ENCODE assay signal across 9 cellular contexts in genomic region chr20:50194831-50195523, GRCh38. TPM values are rescaled to one million over a fixed set of nuclear protein-coding genes. Genes with fewer than 3 reads are reported as not detected.
DNase-seq lines count a peak whose midpoint lies in the region; ATAC-seq and TF ChIP-seq lines count a peak whose summit lies in the region.
"Had no signal": no experiment of that assay in that cellular context is flagged by ENCODE, and none has a peak within 500 bp of the region (broad histone marks: within the 10 kb centered on the region; RNA-seq: fewer than 3 reads in every experiment).

No MANE protein-coding gene starts in this region.

- TF ChIP-seq EP300 in sigmoid colon (IDR thresholded peaks at IDR 0.05): no peak

- H3K27ac ChIP-seq in RWPE2 (ENCODE audit: poor library complexity, severe bottlenecking) (peak overlapping the region; percentile 87), esophagus (ENCODE audit: low read depth in 2 of 2, low read length in 1 of 2) (peak overlapping the region; percentile 62 to 80), sigmoid colon (peak overlapping the region; percentile 93 to 100 (median 98))

- 81 to 82% methylated on average over 8 of the region's 8 CpGs for WGBS in esophagus, 2 donors
- WGBS in sigmoid colon, 2 donors: 78 to 84% methylated on average over 8 of the region's 8 CpGs

- DNase-seq in ELR (ENCODE audit: low read depth) (peak; percentile 26), RWPE2 (ENCODE audit: low spot score) (peak; percentile 77), sigmoid colon (peak; percentile 80), H4 (ENCODE audit: low spot score) (no peak), cerebellar cortex (ENCODE audit: low spot score) (no peak)
- DNase-seq in stimulated activated CD4-positive, alpha-beta T cell treated with anti-CD3 and anti-CD28 coated beads, Interleukin-12 subunit alpha, Interleukin-12 subunit beta, amount 100 ng/mL, for 4 hours: no peak
- DNase-seq: activated effector memory CD4-positive, alpha-beta T cell treated with anti-CD3 and anti-CD28 coated beads, Interleukin-2, amount 50 U/mL, for 16 hours had no signal

- H3K9me3 ChIP-seq in RWPE2 (ENCODE audit: severe bottlenecking) (no peaks in the 10 kb centered on the region), esophagus (ENCODE audit: control insufficient read depth in 2 of 2, insufficient read depth in 1 of 2, low read depth in 1 of 2, low read length in 1 of 2) (no peaks in the 10 kb centered on the region), sigmoid colon (peaks cover 0 to 4% (median 0%) of the 10 kb centered on the region in 4 donors)

- TF ChIP-seq CTCF in RWPE2 (IDR thresholded peaks at IDR 0.05; ENCODE audit: poor library complexity, severe bottlenecking) (no peak), sigmoid colon (IDR thresholded peaks at IDR 0.05) (no peak)

- TF ChIP-seq POLR2A in sigmoid colon (IDR thresholded peaks at IDR 0.05): peak in 1 of 2 donors; percentile 2

- H3K4me3 ChIP-seq in RWPE2 (ENCODE audit: severe bottlenecking) (no peak overlapping the region), esophagus (ENCODE audit: low read depth in 1 of 2, low read length in 2 of 2) (no peak overlapping the region), sigmoid colon (peak overlapping the region in 3 of 4 donors; percentile 79 to 89 (median 84))

- no peaks in the 10 kb centered on the region for H3K27me3 ChIP-seq in RWPE2 (ENCODE audit: insufficient read depth, poor library complexity, severe bottlenecking)
- no peaks in the 10 kb centered on the region for H3K27me3 ChIP-seq in esophagus (ENCODE audit: control insufficient read depth in 1 of 2, insufficient read depth in 2 of 2, low read length in 2 of 2)
- no peaks in the 10 kb centered on the region for H3K27me3 ChIP-seq in sigmoid colon

- intact Hi-C loops in sigmoid colon (cut with DNase I): loop anchor here (5.0 kb wide), 1 partner anchor 127 kb away; no protein-coding TSS in a partner anchor

- H3K36me3 ChIP-seq in RWPE2 (ENCODE audit: low read depth): peaks cover 28% of the 10 kb centered on the region
- H3K36me3 ChIP-seq in esophagus (ENCODE audit: control insufficient read depth in 2 of 2, insufficient read depth in 2 of 2, low read length in 1 of 2): peaks cover 4 to 13% of the 10 kb centered on the region in 2 donors
- H3K36me3 ChIP-seq in sigmoid colon: peaks cover 0 to 18% (median 6%) of the 10 kb centered on the region in 4 donors

- H3K4me1 ChIP-seq in RWPE2 (ENCODE audit: insufficient read depth, poor library complexity, severe bottlenecking) (no peaks in the 10 kb centered on the region), esophagus (ENCODE audit: control insufficient read depth in 2 of 2, insufficient read depth in 2 of 2, low read length in 1 of 2) (peaks cover 0 to 19% of the 10 kb centered on the region in 2 donors), sigmoid colon (peaks cover 0 to 30% (median 19%) of the 10 kb centered on the region in 4 donors)

- no peak for ATAC-seq in RWPE2 (ENCODE audit: low read depth)
- ATAC-seq in GM21381 (IDR thresholded peaks at IDR 0.05; ENCODE audit: unreplicated experiment): no peak

RNA-seq across cellular contexts. Expression of gene CEBPB, which starts 4.3 kb away (rescaled TPM):
- polyA plus RNA-seq in esophagus (10 to 100 TPM in 1 of 2 donors, 1 to 10 TPM in 1; 6.9 to 19.6 TPM), sigmoid colon (10 to 100 TPM in 2 of 3 donors, 1 to 10 TPM in 1; 6.9 to 17.4 (median 12.2) TPM)
- 100 to 1,000 TPM in 2 of 4 donors, 10 to 100 TPM in 2; 53.2 to 173 (median 93.6) TPM for total RNA-seq in sigmoid colon
- total RNA-seq in H4 (2014; rRNA removed; shearing (Covaris generic)): 14.8 and 22.1 TPM in 2 replicates

RNA-seq across cellular contexts. Expression of gene PEDS1, which starts 41.5 kb away (rescaled TPM):
- 10 to 100 TPM; 31.5 to 56.2 TPM for polyA plus RNA-seq in esophagus
- 10 to 100 TPM; 19.1 to 27.4 (median 22.6) TPM for total RNA-seq in sigmoid colon
- 10 to 100 TPM; 13.8 to 24.2 (median 14.3) TPM for polyA plus RNA-seq in sigmoid colon
- 26.9 and 30.3 TPM in 2 replicates for total RNA-seq in H4 (2014; rRNA removed; shearing (Covaris generic))

Comparison
In these comparisons a context has a peak if more than half of its experiments do, and no peak if none do; other contexts are left out.
1. DNase-seq: peak in ELR (single experiment), RWPE2 (single experiment) and sigmoid colon (single experiment); none in stimulated activated CD4-positive, alpha-beta T cell treated with anti-CD3 and anti-CD28 coated beads, Interleukin-12 subunit alpha, Interleukin-12 subunit beta, amount 100 ng/mL, for 4 hours (single experiment), H4 (single experiment) and cerebellar cortex (single experiment).
2. H3K4me3 ChIP-seq: peak in sigmoid colon (3 of 4); none in RWPE2 (single experiment) and esophagus (0 of 2).
3. Peak in every context shown above with its lines, with median percentiles within 50 percentile points of each other: H3K27ac ChIP-seq.